ENCODE assay signal across 8 cellular contexts in the genomic region with DNA sequence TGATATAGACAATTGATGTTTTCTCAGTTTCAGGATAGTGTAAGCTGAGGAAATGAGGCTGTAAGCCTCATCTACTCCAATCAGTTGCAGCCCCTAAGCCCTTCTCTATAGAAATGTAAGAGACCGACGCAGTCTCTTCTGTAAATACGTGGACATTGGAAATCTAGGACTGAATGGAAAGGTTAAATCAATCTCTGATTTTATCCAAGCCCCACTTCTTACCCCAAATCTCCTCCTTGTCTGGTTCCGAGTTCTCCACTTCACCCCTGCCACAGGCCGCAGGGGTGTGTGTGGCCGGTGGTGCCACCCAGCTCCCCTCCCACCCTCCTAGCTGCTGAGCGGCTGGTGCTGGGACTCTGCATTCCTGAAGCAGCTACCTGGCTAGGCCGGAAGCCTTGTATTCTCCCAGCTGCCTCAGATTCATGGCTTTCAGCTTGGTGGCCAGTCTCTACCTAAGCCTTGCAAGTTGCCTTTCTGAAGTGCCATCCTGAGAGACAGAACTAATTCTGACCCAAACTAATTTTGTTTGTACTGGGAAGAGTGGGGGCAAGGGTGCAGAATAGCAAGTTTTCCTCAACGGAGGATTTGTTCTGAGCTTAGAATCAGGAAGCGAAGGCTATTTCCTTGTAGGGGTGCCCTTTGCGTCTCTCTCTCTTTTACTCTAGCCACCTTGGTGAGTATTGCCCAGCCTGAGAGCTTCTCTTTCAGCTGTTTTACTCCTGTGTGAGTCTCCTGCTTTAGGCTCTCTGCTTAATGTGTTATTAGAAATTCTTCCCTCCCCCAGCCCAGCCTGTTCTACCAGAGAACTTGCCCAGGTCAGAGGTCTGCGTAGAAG.
DNase-seq lines count a peak whose midpoint lies in the region; ATAC-seq lines count a peak whose summit lies in the region.

No MANE protein-coding gene starts in this region.

- H3K4me3 Mint-ChIP-seq in stimulated activated effector memory CD8-positive, alpha-beta T cell treated with anti-CD3 and anti-CD28 coated beads, Interleukin-12 subunit alpha, Interleukin-12 subunit beta, amount 100 ng/mL, for 72 hours: peak overlapping the region; percentile 74

- no peaks in the 10 kb centered on the region for H3K9me3 Mint-ChIP-seq in stimulated activated effector memory CD8-positive, alpha-beta T cell treated with anti-CD3 and anti-CD28 coated beads, Interleukin-12 subunit alpha, Interleukin-12 subunit beta, amount 100 ng/mL, for 72 hours

- peak; percentile 38 for DNase-seq in astrocyte of the hippocampus (ENCODE audit: low read depth, low spot score)
- peak; percentile 1 for DNase-seq in iris pigment epithelial cell (ENCODE audit: low read depth)
- no peak for DNase-seq in stimulated activated effector memory CD8-positive, alpha-beta T cell treated with anti-CD3 and anti-CD28 coated beads, Interleukin-12 subunit alpha, Interleukin-12 subunit beta, amount 100 ng/mL, for 72 hours (ENCODE audit: low spot score in 2 of 2)
- no peak for DNase-seq in cerebellar nuclear complex (lab: John Stamatoyannopoulos, UW)
- no peak for DNase-seq in globus pallidus (ENCODE audit: low spot score)
- no peak for DNase-seq in NCI-H1105 (lab: John Stamatoyannopoulos, UW)

- H3K36me3 Mint-ChIP-seq in stimulated activated effector memory CD8-positive, alpha-beta T cell treated with anti-CD3 and anti-CD28 coated beads, Interleukin-12 subunit alpha, Interleukin-12 subunit beta, amount 100 ng/mL, for 72 hours: no peaks in the 10 kb centered on the region

- H3K4me1 Mint-ChIP-seq in stimulated activated effector memory CD8-positive, alpha-beta T cell treated with anti-CD3 and anti-CD28 coated beads, Interleukin-12 subunit alpha, Interleukin-12 subunit beta, amount 100 ng/mL, for 72 hours: no peaks in the 10 kb centered on the region

- peak overlapping the region; percentile 26 for H3K27ac Mint-ChIP-seq in stimulated activated effector memory CD8-positive, alpha-beta T cell treated with anti-CD3 and anti-CD28 coated beads, Interleukin-12 subunit alpha, Interleukin-12 subunit beta, amount 100 ng/mL, for 72 hours

- ATAC-seq in GM18511 (IDR thresholded peaks at IDR 0.05; ENCODE audit: unreplicated experiment): peak; percentile 56
- peak; percentile 33 for ATAC-seq in HG03139 (IDR thresholded peaks at IDR 0.05; ENCODE audit: unreplicated experiment)
- ATAC-seq in stimulated activated effector memory CD8-positive, alpha-beta T cell treated with anti-CD3 and anti-CD28 coated beads, Interleukin-12 subunit alpha, Interleukin-12 subunit beta, amount 100 ng/mL, for 72 hours: no peak

Comparison
In these comparisons a context has a peak if more than half of its experiments do, and no peak if none do; other contexts are left out.
1. DNase-seq: peak in astrocyte of the hippocampus (single experiment) and iris pigment epithelial cell (single experiment); none in stimulated activated effector memory CD8-positive, alpha-beta T cell treated with anti-CD3 and anti-CD28 coated beads, Interleukin-12 subunit alpha, Interleukin-12 subunit beta, amount 100 ng/mL, for 72 hours (0 of 2), cerebellar nuclear complex (0 of 2), globus pallidus (single experiment) and NCI-H1105 (single experiment).